ENCODE assay signal across 1 cellular context in the genomic region with DNA sequence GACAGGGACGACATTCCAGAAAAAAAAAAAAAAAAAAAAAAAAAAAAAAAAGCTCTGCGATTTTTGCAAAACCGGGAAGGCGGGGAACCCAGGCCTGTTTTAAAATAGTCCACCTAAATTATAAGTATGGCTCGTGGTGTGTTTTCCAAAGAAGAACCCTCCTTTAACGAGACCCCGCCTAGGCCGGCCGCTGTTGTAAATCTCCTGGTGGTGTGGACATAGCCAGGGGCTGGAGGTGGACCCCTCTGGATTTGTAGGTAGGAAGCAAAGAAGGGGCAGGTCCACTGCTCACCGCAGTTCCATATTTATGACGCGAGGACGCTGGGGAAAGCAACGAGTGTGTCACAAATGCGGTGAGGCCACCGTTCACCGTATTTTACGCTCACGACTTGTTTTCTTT.
TF ChIP-seq lines count a peak whose summit lies in the region.

No MANE protein-coding gene starts in this region.

TF ChIP-seq in GM23338, 12 proteins besides CTCF, POLR2A, EP300 and RAD21 (continued from another document):
- TF ChIP-seq, protein P1, sequence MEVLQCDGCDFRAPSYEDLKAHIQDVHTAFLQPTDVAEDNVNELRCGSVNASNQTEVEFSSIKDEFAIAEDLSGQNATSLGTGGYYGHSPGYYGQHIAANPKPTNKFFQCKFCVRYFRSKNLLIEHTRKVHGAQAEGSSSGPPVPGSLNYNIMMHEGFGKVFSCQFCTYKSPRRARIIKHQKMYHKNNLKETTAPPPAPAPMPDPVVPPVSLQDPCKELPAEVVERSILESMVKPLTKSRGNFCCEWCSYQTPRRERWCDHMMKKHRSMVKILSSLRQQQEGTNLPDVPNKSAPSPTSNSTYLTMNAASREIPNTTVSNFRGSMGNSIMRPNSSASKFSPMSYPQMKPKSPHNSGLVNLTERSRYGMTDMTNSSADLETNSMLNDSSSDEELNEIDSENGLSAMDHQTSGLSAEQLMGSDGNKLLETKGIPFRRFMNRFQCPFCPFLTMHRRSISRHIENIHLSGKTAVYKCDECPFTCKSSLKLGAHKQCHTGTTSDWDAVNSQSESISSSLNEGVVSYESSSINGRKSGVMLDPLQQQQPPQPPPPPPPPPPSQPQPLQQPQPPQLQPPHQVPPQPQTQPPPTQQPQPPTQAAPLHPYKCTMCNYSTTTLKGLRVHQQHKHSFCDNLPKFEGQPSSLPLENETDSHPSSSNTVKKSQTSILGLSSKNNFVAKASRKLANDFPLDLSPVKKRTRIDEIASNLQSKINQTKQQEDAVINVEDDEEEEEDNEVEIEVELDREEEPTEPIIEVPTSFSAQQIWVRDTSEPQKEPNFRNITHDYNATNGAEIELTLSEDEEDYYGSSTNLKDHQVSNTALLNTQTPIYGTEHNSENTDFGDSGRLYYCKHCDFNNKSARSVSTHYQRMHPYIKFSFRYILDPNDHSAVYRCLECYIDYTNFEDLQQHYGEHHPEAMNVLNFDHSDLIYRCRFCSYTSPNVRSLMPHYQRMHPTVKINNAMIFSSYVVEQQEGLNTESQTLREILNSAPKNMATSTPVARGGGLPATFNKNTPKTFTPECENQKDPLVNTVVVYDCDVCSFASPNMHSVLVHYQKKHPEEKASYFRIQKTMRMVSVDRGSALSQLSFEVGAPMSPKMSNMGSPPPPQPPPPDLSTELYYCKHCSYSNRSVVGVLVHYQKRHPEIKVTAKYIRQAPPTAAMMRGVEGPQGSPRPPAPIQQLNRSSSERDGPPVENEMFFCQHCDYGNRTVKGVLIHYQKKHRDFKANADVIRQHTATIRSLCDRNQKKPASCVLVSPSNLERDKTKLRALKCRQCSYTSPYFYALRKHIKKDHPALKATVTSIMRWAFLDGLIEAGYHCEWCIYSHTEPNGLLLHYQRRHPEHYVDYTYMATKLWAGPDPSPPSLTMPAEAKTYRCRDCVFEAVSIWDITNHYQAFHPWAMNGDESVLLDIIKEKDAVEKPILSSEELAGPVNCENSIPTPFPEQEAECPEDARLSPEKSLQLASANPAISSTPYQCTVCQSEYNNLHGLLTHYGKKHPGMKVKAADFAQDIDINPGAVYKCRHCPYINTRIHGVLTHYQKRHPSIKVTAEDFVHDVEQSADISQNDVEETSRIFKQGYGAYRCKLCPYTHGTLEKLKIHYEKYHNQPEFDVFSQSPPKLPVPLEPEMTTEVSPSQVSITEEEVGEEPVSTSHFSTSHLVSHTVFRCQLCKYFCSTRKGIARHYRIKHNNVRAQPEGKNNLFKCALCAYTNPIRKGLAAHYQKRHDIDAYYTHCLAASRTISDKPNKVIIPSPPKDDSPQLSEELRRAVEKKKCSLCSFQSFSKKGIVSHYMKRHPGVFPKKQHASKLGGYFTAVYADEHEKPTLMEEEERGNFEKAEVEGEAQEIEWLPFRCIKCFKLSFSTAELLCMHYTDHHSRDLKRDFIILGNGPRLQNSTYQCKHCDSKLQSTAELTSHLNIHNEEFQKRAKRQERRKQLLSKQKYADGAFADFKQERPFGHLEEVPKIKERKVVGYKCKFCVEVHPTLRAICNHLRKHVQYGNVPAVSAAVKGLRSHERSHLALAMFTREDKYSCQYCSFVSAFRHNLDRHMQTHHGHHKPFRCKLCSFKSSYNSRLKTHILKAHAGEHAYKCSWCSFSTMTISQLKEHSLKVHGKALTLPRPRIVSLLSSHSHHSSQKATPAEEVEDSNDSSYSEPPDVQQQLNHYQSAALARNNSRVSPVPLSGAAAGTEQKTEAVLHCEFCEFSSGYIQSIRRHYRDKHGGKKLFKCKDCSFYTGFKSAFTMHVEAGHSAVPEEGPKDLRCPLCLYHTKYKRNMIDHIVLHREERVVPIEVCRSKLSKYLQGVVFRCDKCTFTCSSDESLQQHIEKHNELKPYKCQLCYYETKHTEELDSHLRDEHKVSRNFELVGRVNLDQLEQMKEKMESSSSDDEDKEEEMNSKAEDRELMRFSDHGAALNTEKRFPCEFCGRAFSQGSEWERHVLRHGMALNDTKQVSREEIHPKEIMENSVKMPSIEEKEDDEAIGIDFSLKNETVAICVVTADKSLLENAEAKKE (CRISPR knock-in tag; IDR thresholded peaks at IDR 0.05), result no peak
- TF ChIP-seq EZH2 (IDR thresholded peaks at IDR 0.05; ENCODE audit: low read depth, unreplicated experiment) (no peak), ZNF331 (CRISPR knock-in tag; IDR thresholded peaks at IDR 0.05; ENCODE audit: low read depth) (no peak), POLR2AphosphoS5 (IDR thresholded peaks at IDR 0.05; ENCODE audit: low read depth) (no peak), STAT1 (IDR thresholded peaks at IDR 0.05; ENCODE audit: unreplicated experiment) (no peak), NANOG (IDR thresholded peaks at IDR 0.05; ENCODE audit: borderline replicate concordance) (no peak), CREB1 (CRISPR knock-in tag; IDR thresholded peaks at IDR 0.05; ENCODE audit: low read depth) (no peak)
- TF ChIP-seq, protein P2, sequence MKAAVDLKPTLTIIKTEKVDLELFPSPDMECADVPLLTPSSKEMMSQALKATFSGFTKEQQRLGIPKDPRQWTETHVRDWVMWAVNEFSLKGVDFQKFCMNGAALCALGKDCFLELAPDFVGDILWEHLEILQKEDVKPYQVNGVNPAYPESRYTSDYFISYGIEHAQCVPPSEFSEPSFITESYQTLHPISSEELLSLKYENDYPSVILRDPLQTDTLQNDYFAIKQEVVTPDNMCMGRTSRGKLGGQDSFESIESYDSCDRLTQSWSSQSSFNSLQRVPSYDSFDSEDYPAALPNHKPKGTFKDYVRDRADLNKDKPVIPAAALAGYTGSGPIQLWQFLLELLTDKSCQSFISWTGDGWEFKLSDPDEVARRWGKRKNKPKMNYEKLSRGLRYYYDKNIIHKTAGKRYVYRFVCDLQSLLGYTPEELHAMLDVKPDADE (IDR thresholded peaks at IDR 0.05), result no peak
- TF ChIP-seq, protein P3, sequence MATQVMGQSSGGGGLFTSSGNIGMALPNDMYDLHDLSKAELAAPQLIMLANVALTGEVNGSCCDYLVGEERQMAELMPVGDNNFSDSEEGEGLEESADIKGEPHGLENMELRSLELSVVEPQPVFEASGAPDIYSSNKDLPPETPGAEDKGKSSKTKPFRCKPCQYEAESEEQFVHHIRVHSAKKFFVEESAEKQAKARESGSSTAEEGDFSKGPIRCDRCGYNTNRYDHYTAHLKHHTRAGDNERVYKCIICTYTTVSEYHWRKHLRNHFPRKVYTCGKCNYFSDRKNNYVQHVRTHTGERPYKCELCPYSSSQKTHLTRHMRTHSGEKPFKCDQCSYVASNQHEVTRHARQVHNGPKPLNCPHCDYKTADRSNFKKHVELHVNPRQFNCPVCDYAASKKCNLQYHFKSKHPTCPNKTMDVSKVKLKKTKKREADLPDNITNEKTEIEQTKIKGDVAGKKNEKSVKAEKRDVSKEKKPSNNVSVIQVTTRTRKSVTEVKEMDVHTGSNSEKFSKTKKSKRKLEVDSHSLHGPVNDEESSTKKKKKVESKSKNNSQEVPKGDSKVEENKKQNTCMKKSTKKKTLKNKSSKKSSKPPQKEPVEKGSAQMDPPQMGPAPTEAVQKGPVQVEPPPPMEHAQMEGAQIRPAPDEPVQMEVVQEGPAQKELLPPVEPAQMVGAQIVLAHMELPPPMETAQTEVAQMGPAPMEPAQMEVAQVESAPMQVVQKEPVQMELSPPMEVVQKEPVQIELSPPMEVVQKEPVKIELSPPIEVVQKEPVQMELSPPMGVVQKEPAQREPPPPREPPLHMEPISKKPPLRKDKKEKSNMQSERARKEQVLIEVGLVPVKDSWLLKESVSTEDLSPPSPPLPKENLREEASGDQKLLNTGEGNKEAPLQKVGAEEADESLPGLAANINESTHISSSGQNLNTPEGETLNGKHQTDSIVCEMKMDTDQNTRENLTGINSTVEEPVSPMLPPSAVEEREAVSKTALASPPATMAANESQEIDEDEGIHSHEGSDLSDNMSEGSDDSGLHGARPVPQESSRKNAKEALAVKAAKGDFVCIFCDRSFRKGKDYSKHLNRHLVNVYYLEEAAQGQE (IDR thresholded peaks at IDR 0.05; ENCODE audit: unreplicated experiment), result no peak
